21 cellular contexts compared by ENCODE assay signal in genomic region chr3:20935791-20936190, GRCh38.
"Had no signal": no experiment of that assay in that cellular context is flagged by ENCODE, and none has a peak within 500 bp of the region (broad histone marks: within the 10 kb centered on the region; RNA-seq: fewer than 3 reads in every experiment).

No MANE protein-coding gene starts in this region.

- FAIRE-seq: pancreas, TTC549, urothelium cell line had no signal

- DNase-seq: activated B cell treated with CpG ODN at 0.5 μM for 24 hours; activated CD4-positive, alpha-beta T cell treated with anti-CD3 and anti-CD28 coated beads, Interleukin-2, amount 10 ng/mL, durations not matched to agents 24 days and 14 days; activated CD8-positive, alpha-beta memory T cell treated with anti-CD3 and anti-CD28 coated beads, Interleukin-2, amount 50 U/mL, for 4 hours; activated CD8-positive, alpha-beta T cell treated with anti-CD3 and anti-CD28 coated beads, Interleukin-2, amount 10 ng/mL, durations not matched to agents 7 days and 5 days; activated effector memory CD4-positive, alpha-beta T cell treated with anti-CD3 and anti-CD28 coated beads, Interleukin-2, amount 50 U/mL, for 16 hours; activated T-cell treated with anti-CD3 and anti-CD28 coated beads, Interleukin-2, amount 50 U/mL, for 48 hours; body of pancreas; central memory CD4-positive, alpha-beta T cell; cortex of kidney; effector CD4-positive, alpha-beta T cell; heart right ventricle; left colon; naive thymus-derived CD4-positive, alpha-beta T cell; pancreas; sigmoid colon; spleen; T-helper 2 cell had no signal

- H3K27ac ChIP-seq: body of pancreas, gastroesophageal sphincter, heart right ventricle, pancreas, sigmoid colon, spleen, thoracic aorta had no signal
